ENCODE assay signal across 9 cellular contexts in genomic region chr10:75474106-75474505, GRCh38. TPM values are rescaled to one million over a fixed set of nuclear protein-coding genes. Genes with fewer than 3 reads are reported as not detected.
"Had no signal": no experiment of that assay in that cellular context is flagged by ENCODE, and none has a peak within 500 bp of the region (broad histone marks: within the 10 kb centered on the region; RNA-seq: fewer than 3 reads in every experiment).

No MANE protein-coding gene starts in this region.

- H3K9ac ChIP-seq: GM23248 had no signal

- H2AFZ ChIP-seq: GM23248, GM23338 had no signal

- DNase-seq: GM23248, GOT3, H7, HCEC 1CT, HFFc6 had no signal

- H3K9me3 ChIP-seq: HAP-1 had no signal

- ATAC-seq: GM23338, HCT116 had no signal

- FAIRE-seq: H54 had no signal

- H3K36me3 ChIP-seq: HAP-1 had no signal

- H3K27ac ChIP-seq: GM23248 had no signal

- H3K4me3 ChIP-seq: GM23248, GM23338, HAP-1 had no signal

RNA-seq across cellular contexts. Expression of gene LRMDA, which starts 42.7 kb away (rescaled TPM):
- total RNA-seq: GM23248, H7 had no signal
